ENCODE assay signal across 33 cellular contexts in the genomic region with DNA sequence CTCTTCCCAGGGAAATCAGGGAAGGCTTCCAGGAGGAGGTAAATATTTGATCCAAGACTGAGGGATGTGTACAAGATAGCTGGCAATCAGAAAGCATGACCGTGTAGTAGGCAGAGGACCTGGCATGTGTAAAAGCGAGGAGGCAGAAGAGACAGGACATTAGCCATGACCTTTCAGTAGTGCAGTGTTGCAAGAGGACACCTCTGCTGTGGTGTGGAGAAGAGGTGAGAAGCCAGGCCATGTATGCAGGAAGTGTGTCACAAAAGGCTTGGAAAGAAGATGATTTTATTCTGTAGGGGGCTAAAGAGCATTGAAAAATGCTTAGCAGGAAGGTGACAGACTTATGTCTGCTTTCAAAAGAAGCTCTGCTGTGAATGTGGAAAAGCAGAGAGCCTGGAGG.
"Had no signal": no experiment of that assay in that cellular context is flagged by ENCODE, and none has a peak within 500 bp of the region (broad histone marks: within the 10 kb centered on the region; RNA-seq: fewer than 3 reads in every experiment).

No MANE protein-coding gene starts in this region.

- H3K4me3 Mint-ChIP-seq: activated CD4-positive, alpha-beta memory T cell treated with anti-CD3 and anti-CD28 coated beads for 36 hours; activated CD4-positive, alpha-beta T cell treated with anti-CD3 and anti-CD28 coated beads for 36 hours; activated CD4-positive, alpha-beta T cell treated with anti-CD3 and anti-CD28 coated beads, Interleukin-2, amount 10 ng/mL, durations not matched to agents 24 days and 14 days; activated CD8-positive, alpha-beta memory T cell treated with anti-CD3 and anti-CD28 coated beads, Interleukin-2, amount 10 ng/mL, durations not matched to agents 7 days and 5 days; activated CD8-positive, alpha-beta T cell treated with anti-CD3 and anti-CD28 coated beads, Interleukin-2, amount 10 ng/mL, durations not matched to agents 7 days and 5 days; activated naive CD4-positive, alpha-beta T cell treated with anti-CD3 and anti-CD28 coated beads, Interleukin-2, amount 10 ng/mL, durations not matched to agents 7 days and 5 days; activated naive CD8-positive, alpha-beta T cell treated with anti-CD3 and anti-CD28 coated beads, Interleukin-2, amount 10 ng/mL, durations not matched to agents 7 days and 5 days; activated T-helper 1 cell treated with anti-CD3 and anti-CD28 coated beads, Interleukin-12 subunit alpha, Interleukin-12 subunit beta, Interleukin-2, Interleukin-4 antibody, amounts not matched to agents 30 ng/mL and 10 ng/mL and 1 ng/mL, durations not matched to agents 14 hours and 24 hours and 36 hours; brain; T-cell; T-helper 1 cell treated with Interleukin-12 subunit alpha and Interleukin-12 subunit beta and Interleukin-4 antibody, amounts not matched to agents 30 μg/mL and 1 μg/mL, for 36 hours had no signal

- H3K4me3 ChIP-seq: ascending aorta, breast epithelium, cardiac muscle cell, colonic mucosa had no signal

- H3K27me3 Mint-ChIP-seq: activated naive CD8-positive, alpha-beta T cell treated with anti-CD3 and anti-CD28 coated beads, Interleukin-2, amount 10 ng/mL, durations not matched to agents 7 days and 5 days; brain had no signal

- ATAC-seq: activated CD4-positive, alpha-beta T cell treated with anti-CD3 and anti-CD28 coated beads for 36 hours; activated CD8-positive, alpha-beta memory T cell treated with anti-CD3 and anti-CD28 coated beads, Interleukin-2, amount 10 ng/mL, durations not matched to agents 7 days and 5 days; activated CD8-positive, alpha-beta T cell treated with anti-CD3 and anti-CD28 coated beads, Interleukin-2, amount 10 ng/mL, durations not matched to agents 7 days and 5 days; activated naive CD4-positive, alpha-beta T cell treated with anti-CD3 and anti-CD28 coated beads, Interleukin-2, amount 50 U/mL, for 72 hours; esophagus mucosa; T-cell had no signal

- H3K27ac ChIP-seq: ascending aorta, breast epithelium, cardiac muscle cell, colonic mucosa, WERI-Rb-1 had no signal

- H3K4me1 ChIP-seq: ascending aorta, breast epithelium, colonic mucosa had no signal

- H3K4me1 Mint-ChIP-seq: activated CD4-positive, alpha-beta T cell treated with anti-CD3 and anti-CD28 coated beads, Interleukin-2, amount 10 ng/mL, durations not matched to agents 24 days and 14 days; brain had no signal

- H3K27me3 ChIP-seq: ascending aorta, breast epithelium, cardiac muscle cell, colonic mucosa had no signal

- H3K36me3 Mint-ChIP-seq: activated CD4-positive, alpha-beta memory T cell treated with anti-CD3 and anti-CD28 coated beads for 36 hours; activated naive CD4-positive, alpha-beta T cell treated with anti-CD3 and anti-CD28 coated beads, Interleukin-2, amount 10 ng/mL, durations not matched to agents 7 days and 5 days; activated naive CD4-positive, alpha-beta T cell treated with anti-CD3 and anti-CD28 coated beads, Interleukin-2, amount 50 U/mL, for 72 hours; activated naive CD8-positive, alpha-beta T cell treated with anti-CD3 and anti-CD28 coated beads, Interleukin-2, amount 10 ng/mL, durations not matched to agents 7 days and 5 days; brain; T-cell had no signal

- H3K9me3 Mint-ChIP-seq: activated CD4-positive, alpha-beta memory T cell treated with anti-CD3 and anti-CD28 coated beads for 36 hours; activated CD4-positive, alpha-beta T cell treated with anti-CD3 and anti-CD28 coated beads, Interleukin-2, amount 10 ng/mL, durations not matched to agents 24 days and 14 days; activated naive CD4-positive, alpha-beta T cell treated with anti-CD3 and anti-CD28 coated beads, Interleukin-2, amount 10 ng/mL, durations not matched to agents 7 days and 5 days; activated naive CD4-positive, alpha-beta T cell treated with anti-CD3 and anti-CD28 coated beads, Interleukin-2, amount 50 U/mL, for 72 hours; activated naive CD8-positive, alpha-beta T cell treated with anti-CD3 and anti-CD28 coated beads, Interleukin-2, amount 10 ng/mL, durations not matched to agents 7 days and 5 days; activated T-helper 1 cell treated with anti-CD3 and anti-CD28 coated beads, Interleukin-12 subunit alpha, Interleukin-12 subunit beta, Interleukin-2, Interleukin-4 antibody, amounts not matched to agents 30 ng/mL and 10 ng/mL and 1 ng/mL, durations not matched to agents 14 hours and 24 hours and 36 hours; activated T-helper 2 cell treated with anti-CD3 and anti-CD28 coated beads, Interferon-gamma antibody, Interleukin-2, Interleukin-4, amounts not matched to agents 10 μg/mL and 5 μg/mL and 100 μg/mL, durations not matched to agents 14 hours and 24 hours and 36 hours; brain; T-cell; T-helper 1 cell treated with Interleukin-12 subunit alpha and Interleukin-12 subunit beta and Interleukin-4 antibody, amounts not matched to agents 30 μg/mL and 1 μg/mL, for 36 hours had no signal

- H3K27ac Mint-ChIP-seq: activated CD4-positive, alpha-beta memory T cell treated with anti-CD3 and anti-CD28 coated beads for 36 hours; activated CD4-positive, alpha-beta T cell treated with anti-CD3 and anti-CD28 coated beads for 36 hours; activated CD4-positive, alpha-beta T cell treated with anti-CD3 and anti-CD28 coated beads, Interleukin-2, amount 10 ng/mL, durations not matched to agents 24 days and 14 days; activated CD8-positive, alpha-beta memory T cell treated with anti-CD3 and anti-CD28 coated beads, Interleukin-2, amount 10 ng/mL, durations not matched to agents 7 days and 5 days; activated CD8-positive, alpha-beta T cell treated with anti-CD3 and anti-CD28 coated beads, Interleukin-2, amount 10 ng/mL, durations not matched to agents 7 days and 5 days; activated naive CD4-positive, alpha-beta T cell treated with anti-CD3 and anti-CD28 coated beads, Interleukin-2, amount 10 ng/mL, durations not matched to agents 7 days and 5 days; activated naive CD4-positive, alpha-beta T cell treated with anti-CD3 and anti-CD28 coated beads, Interleukin-2, amount 50 U/mL, for 72 hours; activated naive CD8-positive, alpha-beta T cell treated with anti-CD3 and anti-CD28 coated beads, Interleukin-2, amount 10 ng/mL, durations not matched to agents 7 days and 5 days; activated T-helper 1 cell treated with anti-CD3 and anti-CD28 coated beads, Interleukin-12 subunit alpha, Interleukin-12 subunit beta, Interleukin-2, Interleukin-4 antibody, amounts not matched to agents 30 ng/mL and 10 ng/mL and 1 ng/mL, durations not matched to agents 14 hours and 24 hours and 36 hours; activated T-helper 2 cell treated with anti-CD3 and anti-CD28 coated beads, Interferon-gamma antibody, Interleukin-2, Interleukin-4, amounts not matched to agents 10 μg/mL and 5 μg/mL and 100 μg/mL, durations not matched to agents 14 hours and 24 hours and 36 hours; brain; T-cell; T-helper 1 cell treated with Interleukin-12 subunit alpha and Interleukin-12 subunit beta and Interleukin-4 antibody, amounts not matched to agents 30 μg/mL and 1 μg/mL, for 36 hours had no signal

- DNase-seq: activated CD4-positive, alpha-beta memory T cell treated with anti-CD3 and anti-CD28 coated beads for 36 hours; activated CD4-positive, alpha-beta T cell treated with anti-CD3 and anti-CD28 coated beads for 36 hours; activated CD4-positive, alpha-beta T cell treated with anti-CD3 and anti-CD28 coated beads, Interleukin-2, amount 10 ng/mL, durations not matched to agents 24 days and 14 days; activated CD4-positive, CD25-positive, alpha-beta regulatory T cell; activated CD4-positive, CD25-positive, alpha-beta regulatory T cell treated with anti-CD3 and anti-CD28 coated beads, Interleukin-2, amount 50 U/mL, for 72 hours; activated CD8-positive, alpha-beta memory T cell treated with anti-CD3 and anti-CD28 coated beads, Interleukin-2, amount 10 ng/mL, durations not matched to agents 7 days and 5 days; activated CD8-positive, alpha-beta memory T cell treated with anti-CD3 and anti-CD28 coated beads, Interleukin-2, amount 50 U/mL, for 4 hours; activated CD8-positive, alpha-beta T cell treated with anti-CD3 and anti-CD28 coated beads, Interleukin-2, amount 10 ng/mL, durations not matched to agents 7 days and 5 days; activated effector memory CD4-positive, alpha-beta T cell treated with anti-CD3 and anti-CD28 coated beads, Interleukin-2, amount 50 U/mL, for 16 hours; activated naive CD4-positive, alpha-beta T cell; activated naive CD4-positive, alpha-beta T cell treated with anti-CD3 and anti-CD28 coated beads, Interleukin-2, amount 10 ng/mL, durations not matched to agents 7 days and 5 days; activated naive CD8-positive, alpha-beta T cell treated with anti-CD3 and anti-CD28 coated beads, Interleukin-2, amount 10 ng/mL, durations not matched to agents 7 days and 5 days; activated T-cell treated with anti-CD3 and anti-CD28 coated beads, Interleukin-2, amount 50 U/mL, for 1 hour; activated T-cell treated with anti-CD3 and anti-CD28 coated beads, Interleukin-2, amount 50 U/mL, for 48 hours; central memory CD4-positive, alpha-beta T cell; cerebellar nuclear complex; colonic mucosa; effector memory CD4-positive, alpha-beta T cell; foreskin fibroblast; head of caudate nucleus; SW 1271; T-cell; T-helper 9 cell; WERI-Rb-1 had no signal

- H3K36me3 ChIP-seq: breast epithelium, colonic mucosa, WERI-Rb-1 had no signal
